Comparison of ENCODE assay signal across 11 cellular contexts in the genomic region with DNA sequence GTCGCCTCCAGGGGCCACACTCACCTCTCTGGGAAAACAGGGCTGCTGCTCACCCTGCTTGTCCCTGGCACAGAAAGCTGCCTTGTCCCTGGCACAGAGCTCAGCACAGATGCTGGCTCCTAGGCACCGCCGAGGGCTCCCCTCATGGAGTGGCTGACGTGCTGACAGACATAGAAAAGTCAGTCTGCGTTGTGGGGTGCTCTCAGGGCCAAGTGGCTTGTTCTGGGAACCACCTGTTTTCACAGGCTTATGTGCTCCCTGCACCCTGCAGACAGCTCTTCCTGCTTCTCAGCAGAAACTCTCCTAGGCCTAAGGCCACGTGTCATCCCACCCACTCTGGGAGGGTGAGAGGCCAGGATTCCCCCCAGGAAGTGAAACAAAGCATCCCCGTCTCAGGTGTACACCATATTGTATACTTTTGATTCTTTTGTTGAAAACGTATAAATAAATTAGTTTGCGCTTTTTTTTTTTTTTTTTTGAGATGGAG.
A peak's percentile ranks its signal among the peaks of the same experiment; 100 is the strongest.
DNase-seq lines count a peak whose midpoint lies in the region; ATAC-seq, FAIRE-seq and TF ChIP-seq lines count a peak whose summit lies in the region.
"Had no signal": no experiment of that assay in that cellular context is flagged by ENCODE, and none has a peak within 500 bp of the region (broad histone marks: within the 10 kb centered on the region; RNA-seq: fewer than 3 reads in every experiment).

No MANE protein-coding gene starts in this region.

- TF ChIP-seq POLR2A in GM12891 (IDR thresholded peaks at IDR 0.05; ENCODE audit: low read depth, low read length) = no peak

- DNase-seq in GM12891 (ENCODE audit: insufficient read length, low spot score) (no peak), RPMI8226 (peak; percentile 37), HK-2 (ENCODE audit: unreplicated experiment) (no peak), MCF 10A (ENCODE audit: unreplicated experiment) (no peak), AG08395 (ENCODE audit: low spot score) (no peak)
- DNase-seq: activated CD8-positive, alpha-beta memory T cell treated with anti-CD3 and anti-CD28 coated beads, Interleukin-2, amount 10 ng/mL, durations not matched to agents 7 days and 5 days; BE2C had no signal

- no peaks in the 10 kb centered on the region for H3K9me3 Mint-ChIP-seq in MCF 10A (ENCODE audit: unreplicated experiment)
- H3K9me3 Mint-ChIP-seq: neural progenitor cell had no signal

- intact Hi-C loops in MCF 10A (cut with micrococcal nuclease) = no loop called here

- no peak overlapping the region for H3K27ac Mint-ChIP-seq in MCF 10A (ENCODE audit: low read depth, unreplicated experiment)
- H3K27ac Mint-ChIP-seq: activated CD8-positive, alpha-beta memory T cell treated with anti-CD3 and anti-CD28 coated beads, Interleukin-2, amount 10 ng/mL, durations not matched to agents 7 days and 5 days; neural progenitor cell had no signal

- BruUV-seq in MCF 10A (replicated peaks; lab: Mats Ljungman, UMichigan) = no TSS peak

- no peak for TF ChIP-seq CTCF in MCF 10A (IDR thresholded peaks at IDR 0.05; ENCODE audit: unreplicated experiment)

- CTCF ChIA-PET in MCF 10A (lab: Yijun Ruan, JAX) = no interaction called here

- no peak overlapping the region for H3K4me3 Mint-ChIP-seq in MCF 10A (ENCODE audit: unreplicated experiment)
- H3K4me3 Mint-ChIP-seq: activated CD8-positive, alpha-beta memory T cell treated with anti-CD3 and anti-CD28 coated beads, Interleukin-2, amount 10 ng/mL, durations not matched to agents 7 days and 5 days; neural progenitor cell had no signal

- peak; percentile 64 for ATAC-seq in GM19395 (IDR thresholded peaks at IDR 0.05; ENCODE audit: unreplicated experiment)
- peak; percentile 58 for ATAC-seq in HG02870 (IDR thresholded peaks at IDR 0.05; ENCODE audit: unreplicated experiment)
- ATAC-seq in activated CD4-positive, CD25-positive, alpha-beta regulatory T cell treated with anti-CD3 and anti-CD28 coated beads, Interleukin-2, amount 50 U/mL, for 24 hours = no peak
- ATAC-seq: activated CD8-positive, alpha-beta memory T cell treated with anti-CD3 and anti-CD28 coated beads, Interleukin-2, amount 10 ng/mL, durations not matched to agents 7 days and 5 days had no signal

- H3K4me1 Mint-ChIP-seq in MCF 10A (ENCODE audit: insufficient read depth, unreplicated experiment) = peaks cover 6% of the 10 kb centered on the region

- H3K36me3 Mint-ChIP-seq in MCF 10A (ENCODE audit: insufficient read depth, unreplicated experiment) = no peaks in the 10 kb centered on the region
- H3K36me3 Mint-ChIP-seq: activated CD8-positive, alpha-beta memory T cell treated with anti-CD3 and anti-CD28 coated beads, Interleukin-2, amount 10 ng/mL, durations not matched to agents 7 days and 5 days; neural progenitor cell had no signal

- H3K27me3 Mint-ChIP-seq in MCF 10A (ENCODE audit: insufficient read depth, unreplicated experiment) = no peaks in the 10 kb centered on the region
- H3K27me3 Mint-ChIP-seq: activated CD8-positive, alpha-beta memory T cell treated with anti-CD3 and anti-CD28 coated beads, Interleukin-2, amount 10 ng/mL, durations not matched to agents 7 days and 5 days had no signal

- FAIRE-seq in GM12891 (lab: Jason Lieb, UNC) = peak; percentile 71

- POLR2A ChIA-PET in MCF 10A (lab: Yijun Ruan, JAX) = no interaction called here

TF ChIP-seq in GM12891, 5 proteins besides CTCF, POLR2A, EP300 and RAD21:
- peak; percentile 62 for TF ChIP-seq SPI1 (IDR thresholded peaks at IDR 0.05; ENCODE audit: low read depth, low read length)
- no peak for TF ChIP-seq POLR2AphosphoS5 (IDR thresholded peaks at IDR 0.05; ENCODE audit: low read depth, low read length)
- TF ChIP-seq TAF1 (IDR thresholded peaks at IDR 0.05; ENCODE audit: low read depth, low read length) = no peak
TF ChIP-seq in GM12891: peak in this region for 1.

Comparison
In these comparisons a context has a peak if more than half of its experiments do, and no peak if none do; other contexts are left out.
1. ATAC-seq: peak in GM19395 (single experiment) and HG02870 (single experiment); none in activated CD4-positive, CD25-positive, alpha-beta regulatory T cell treated with anti-CD3 and anti-CD28 coated beads, Interleukin-2, amount 50 U/mL, for 24 hours (0 of 2).